In the genomic region with DNA sequence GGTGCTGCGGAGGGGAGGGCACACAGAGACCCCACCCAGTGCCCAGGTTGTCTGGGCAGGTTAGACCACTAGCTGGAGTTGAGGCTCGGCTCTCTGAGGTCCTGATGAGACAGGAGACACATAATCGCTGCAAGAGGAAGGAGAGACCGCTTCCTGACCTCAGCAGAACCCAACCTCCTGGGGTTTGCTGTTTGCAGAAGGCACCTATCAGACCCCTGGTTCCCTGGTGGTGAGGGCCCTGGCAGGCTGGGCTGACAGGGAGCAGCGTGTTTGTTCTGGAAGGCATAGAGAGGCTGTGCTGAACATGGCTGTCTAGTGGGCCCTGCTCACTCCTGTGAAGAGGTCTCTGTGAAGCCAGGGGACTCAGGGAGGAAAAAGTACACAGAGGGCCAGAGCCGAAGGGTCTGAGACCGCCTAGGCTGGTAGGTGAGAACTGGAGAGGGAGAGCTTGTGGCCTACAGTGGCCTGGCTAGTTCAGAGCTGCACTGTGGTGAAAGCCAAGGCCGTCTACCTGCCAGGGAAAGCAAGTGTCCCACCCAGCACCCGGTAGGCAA, we compare ENCODE assay signal across 15 cellular contexts. TPM values are rescaled to one million over a fixed set of nuclear protein-coding genes. Genes with fewer than 3 reads are reported as not detected.
A peak's percentile ranks its signal among the peaks of the same experiment; 100 is the strongest.
DNase-seq lines count a peak whose midpoint lies in the region; ATAC-seq and TF ChIP-seq lines count a peak whose summit lies in the region.
"Had no signal": no experiment of that assay in that cellular context is flagged by ENCODE, and none has a peak within 500 bp of the region (broad histone marks: within the 10 kb centered on the region; RNA-seq: fewer than 3 reads in every experiment).

No MANE protein-coding gene starts in this region.

- no peak for TF ChIP-seq POLR2A in sigmoid colon (IDR thresholded peaks at IDR 0.05)
- TF ChIP-seq POLR2A in uterus (IDR thresholded peaks at IDR 0.05), result no peak

- peaks cover 8% of the 10 kb centered on the region for H3K4me1 Mint-ChIP-seq in chondrocyte (ENCODE audit: low read depth)

- H3K36me3 ChIP-seq in Karpas-422 (ENCODE audit: insufficient read depth, low read length) (no peaks in the 10 kb centered on the region), sigmoid colon (peaks cover 0 to 5% (median 0%) of the 10 kb centered on the region in 4 donors), uterus (no peaks in the 10 kb centered on the region)
- H3K36me3 ChIP-seq: suprapubic skin had no signal

- no peak for TF ChIP-seq EP300 in sigmoid colon (IDR thresholded peaks at IDR 0.05)

- H3K27ac Mint-ChIP-seq in chondrocyte (ENCODE audit: unreplicated experiment), result no peak overlapping the region

- no peaks in the 10 kb centered on the region for H3K79me2 ChIP-seq in Karpas-422 (ENCODE audit: low read length)

- H3K9me3 ChIP-seq in Karpas-422 (ENCODE audit: low read length) (no peaks in the 10 kb centered on the region), sigmoid colon (no peaks in the 10 kb centered on the region), uterus (no peaks in the 10 kb centered on the region)
- H3K9me3 ChIP-seq: gastroesophageal sphincter, suprapubic skin had no signal

- ATAC-seq in left colon, result no peak
- ATAC-seq: gastroesophageal sphincter, Panc1 had no signal

- DNase-seq in NCI-H146 (lab: John Stamatoyannopoulos, UW) (peak; percentile 23), NCI-H146 treated with DMSO at 0.1 percent for 48 hours (lab: John Stamatoyannopoulos, UW; ENCODE audit: unreplicated experiment) (no peak), Karpas-422 (peak; percentile 73), chondrocyte (ENCODE audit: low spot score) (peak; percentile 46), sigmoid colon (peak; percentile 27), uterus (no peak), left colon (no peak), cerebellar cortex (ENCODE audit: low spot score) (no peak)
- DNase-seq: NCI-H1048 had no signal

- TF ChIP-seq CTCF in chondrocyte (IDR thresholded peaks at IDR 0.05), result no peak
- no peak for TF ChIP-seq CTCF in sigmoid colon (IDR thresholded peaks at IDR 0.05)
- no peak for TF ChIP-seq CTCF in uterus (IDR thresholded peaks at IDR 0.05)

- no peaks in the 10 kb centered on the region for H4K20me1 ChIP-seq in Karpas-422 (ENCODE audit: insufficient read depth, low read depth, low read length)

- H3K27ac ChIP-seq in Karpas-422 (ENCODE audit: low read length) (peak overlapping the region; percentile 96), sigmoid colon (no peak overlapping the region), uterus (no peak overlapping the region)
- H3K27ac ChIP-seq: 22Rv1, gastroesophageal sphincter, suprapubic skin had no signal

- H3K4me3 ChIP-seq in Karpas-422 (ENCODE audit: low read length), result peak overlapping the region; percentile 13; the same call in 1 of the 2 replicates
- no peak overlapping the region for H3K4me3 ChIP-seq in sigmoid colon
- no peak overlapping the region for H3K4me3 ChIP-seq in uterus
- H3K4me3 ChIP-seq: gastroesophageal sphincter, suprapubic skin had no signal

- H2AFZ ChIP-seq in Karpas-422 (ENCODE audit: low read length), result no peak overlapping the region

- no peaks in the 10 kb centered on the region for H3K9me2 ChIP-seq in Karpas-422 (replicated peaks; ENCODE audit: insufficient read depth, low read length)

- H3K9me3 Mint-ChIP-seq in chondrocyte (ENCODE audit: low read depth), result no peaks in the 10 kb centered on the region

- H3K4me1 ChIP-seq in Karpas-422 (ENCODE audit: low read length), result peaks cover 90% of the 10 kb centered on the region
- H3K4me1 ChIP-seq in sigmoid colon, result peaks cover 0 to 8% (median 0%) of the 10 kb centered on the region in 4 donors
- H3K4me1 ChIP-seq in uterus, result no peaks in the 10 kb centered on the region
- H3K4me1 ChIP-seq: gastroesophageal sphincter had no signal

- intact Hi-C loops in sigmoid colon (cut with DNase I) (no loop called here), uterus (cut with DNase I; ENCODE audit: low total_unique reads) (no loop called here), left colon (cut with DNase I, micrococcal nuclease) (no loop called here)

- no peaks in the 10 kb centered on the region for H3K27me3 Mint-ChIP-seq in chondrocyte (ENCODE audit: low read depth)

- H3K9ac ChIP-seq in Karpas-422 (ENCODE audit: low read length), result peak overlapping the region; percentile 71

- H3K4me3 Mint-ChIP-seq in chondrocyte (ENCODE audit: unreplicated experiment), result no peak overlapping the region

- H3K4me2 ChIP-seq in Karpas-422 (ENCODE audit: low read depth, low read length, poor library complexity, severe bottlenecking), result peak overlapping the region; percentile 53

- H3K27me3 ChIP-seq in Karpas-422 (ENCODE audit: low read length) (no peaks in the 10 kb centered on the region), sigmoid colon (no peaks in the 10 kb centered on the region), uterus (no peaks in the 10 kb centered on the region)
- H3K27me3 ChIP-seq: gastroesophageal sphincter, suprapubic skin had no signal

- 70 to 90% methylated on average over 9 of the region's 9 CpGs for WGBS in sigmoid colon, 2 donors

- no peaks in the 10 kb centered on the region for H3K36me3 Mint-ChIP-seq in chondrocyte (ENCODE audit: low read depth)

RNA-seq across cellular contexts. Expression of a gene that starts 39.4 kb away (rescaled TPM):
- total RNA-seq in Karpas-422 (2014; rRNA removed; shearing (Covaris generic); ENCODE audit: low replicate concordance), result not detected in 2 replicates
- not detected in 3 replicates for total RNA-seq in chondrocyte
- total RNA-seq in sigmoid colon, result under 1 TPM in 2 of 4 donors, not detected in 2; under 0.01 TPM
- under 1 TPM in 1 of 3 donors, not detected in 2; 0.44 TPM for polyA plus RNA-seq in sigmoid colon
- total RNA-seq in uterus, result 1 to 10 TPM in 1 of 4 donors, under 1 TPM in 1, not detected in 2; 0.43 to 2.1 TPM
- under 1 TPM; 0.03 to 0.15 TPM for total RNA-seq in left colon
- total RNA-seq: activated CD8-positive, alpha-beta memory T cell treated with anti-CD3 and anti-CD28 coated beads for 36 hours; HT1080 had no signal

RNA-seq across cellular contexts. Expression of a gene that starts 59.2 kb away (rescaled TPM):
- total RNA-seq in Karpas-422 (2014; rRNA removed; shearing (Covaris generic); ENCODE audit: low replicate concordance), result 13.6 and 37.0 TPM in 2 replicates
- 8.8 to 10.8 TPM (median 9.5 TPM) in 3 replicates for total RNA-seq in chondrocyte
- 10 to 100 TPM in 3 of 4 donors, 1 to 10 TPM in 1; 9.9 to 22.4 (median 18.7) TPM for total RNA-seq in sigmoid colon
- polyA plus RNA-seq in sigmoid colon, result 10 to 100 TPM in 1 of 3 donors, 1 to 10 TPM in 2; 1.2 to 12.2 (median 3.2) TPM
- total RNA-seq in uterus, result 10 to 100 TPM in 1 of 4 donors, 1 to 10 TPM in 2, under 1 TPM in 1; 0.29 to 12.1 (median 3.8) TPM
- total RNA-seq in left colon, result 1 to 10 TPM; 5.0 to 5.6 TPM

Comparison
In these comparisons a context has a peak if more than half of its experiments do, and no peak if none do; other contexts are left out.
1. DNase-seq: peak in NCI-H146 (single experiment), Karpas-422 (single experiment), chondrocyte (single experiment) and sigmoid colon (single experiment); none in NCI-H146 treated with DMSO at 0.1 percent for 48 hours (single experiment), uterus (0 of 2), left colon (0 of 2) and cerebellar cortex (single experiment).